Comparison of ENCODE assay signal across 2 cellular contexts in genomic region chr1:203219934-203220333, GRCh38.
TF ChIP-seq lines count a peak whose summit lies in the region.

No MANE protein-coding gene starts in this region.

TF ChIP-seq in SK-N-SH, 30 proteins besides CTCF, POLR2A, EP300 and RAD21 (continued from another document):
- no peak for TF ChIP-seq IRF3 (IDR thresholded peaks at IDR 0.05; ENCODE audit: low read depth, low read length)

TF ChIP-seq in SK-N-SH treated with all-trans-retinoic acid at 6 μM for 48 hours, 23 proteins besides CTCF, POLR2A, EP300 and RAD21 (continued from another document):
- TF ChIP-seq POU6F1 (CRISPR knock-in tag; IDR thresholded peaks at IDR 0.05; ENCODE audit: borderline replicate concordance, low read depth) (no peak), TOX (CRISPR knock-in tag; IDR thresholded peaks at IDR 0.05; ENCODE audit: borderline replicate concordance) (no peak), SNAI2 (CRISPR knock-in tag; IDR thresholded peaks at IDR 0.05) (no peak), CREB5 (CRISPR knock-in tag; IDR thresholded peaks at IDR 0.05; ENCODE audit: low read depth) (no peak), PATZ1 (CRISPR knock-in tag; IDR thresholded peaks at IDR 0.05; ENCODE audit: borderline replicate concordance) (no peak), RARB (CRISPR knock-in tag; IDR thresholded peaks at IDR 0.05) (no peak), TCF4 (CRISPR knock-in tag; IDR thresholded peaks at IDR 0.05; ENCODE audit: borderline replicate concordance) (no peak), ZC3H10 (CRISPR knock-in tag; IDR thresholded peaks at IDR 0.05) (no peak)
